Comparison of ENCODE assay signal across 1 cellular context in the genomic region with DNA sequence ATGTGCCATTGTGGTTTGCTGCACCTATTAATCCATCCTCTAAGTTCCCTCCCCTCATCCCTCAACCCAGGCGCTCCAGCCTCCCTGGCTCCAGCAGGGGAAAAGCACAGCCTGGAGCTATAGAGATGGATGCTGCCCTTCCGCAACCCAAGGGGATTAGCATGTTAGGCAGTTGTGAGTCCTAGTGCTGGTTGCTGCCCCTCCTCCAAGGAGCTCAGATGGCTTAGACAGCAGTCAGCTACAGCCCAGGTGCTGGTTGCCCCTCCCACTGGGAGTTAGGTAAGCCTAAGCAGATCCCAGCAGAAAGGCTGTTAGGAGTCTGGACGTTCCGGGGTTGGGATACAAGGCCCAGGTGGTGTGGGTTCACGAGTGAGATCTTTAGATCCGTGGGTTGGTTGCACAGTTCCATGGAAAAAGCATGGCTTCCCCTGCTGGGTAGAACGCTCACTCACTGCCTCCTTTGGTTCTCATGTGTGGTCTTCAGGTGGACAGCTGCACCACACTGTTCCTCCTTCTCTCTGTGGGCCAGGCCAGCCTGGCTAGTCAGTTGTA.
TF ChIP-seq lines count a peak whose summit lies in the region.

No MANE protein-coding gene starts in this region.

TF ChIP-seq in WTC11, 78 proteins besides CTCF, POLR2A, EP300 and RAD21 (continued from another document):
- TF ChIP-seq KAT7 (CRISPR knock-in tag; IDR thresholded peaks at IDR 0.05; ENCODE audit: borderline replicate concordance) (no peak), GRHL2 (CRISPR knock-in tag; IDR thresholded peaks at IDR 0.05; ENCODE audit: insufficient replicate concordance, severe bottlenecking) (no peak), NR3C1 (CRISPR knock-in tag; conservative IDR thresholded peaks at IDR 0.05; ENCODE audit: low read depth) (no peak), NR1H2 (CRISPR knock-in tag; IDR thresholded peaks at IDR 0.05) (no peak), MXD4 (CRISPR knock-in tag; IDR thresholded peaks at IDR 0.05; ENCODE audit: borderline replicate concordance) (no peak), MYBL2 (CRISPR knock-in tag; IDR thresholded peaks at IDR 0.05) (no peak)
